In genomic region chr14:90193925-90194324, GRCh38 we compare ENCODE assay signal across 1 cellular context.
TF ChIP-seq lines count a peak whose summit lies in the region.

No MANE protein-coding gene starts in this region.

TF ChIP-seq in GM23338, 12 proteins besides CTCF, POLR2A, EP300 and RAD21 (continued from another document):
- TF ChIP-seq ZNF462 (CRISPR knock-in tag; IDR thresholded peaks at IDR 0.05): no peak
- no peak for TF ChIP-seq ZNF331 (CRISPR knock-in tag; IDR thresholded peaks at IDR 0.05; ENCODE audit: low read depth)
- TF ChIP-seq EZH2 (IDR thresholded peaks at IDR 0.05; ENCODE audit: low read depth, unreplicated experiment): no peak
- TF ChIP-seq REST (IDR thresholded peaks at IDR 0.05; ENCODE audit: unreplicated experiment): no peak
- no peak for TF ChIP-seq JUNB (IDR thresholded peaks at IDR 0.05; ENCODE audit: unreplicated experiment)
- no peak for TF ChIP-seq CREB1 (CRISPR knock-in tag; IDR thresholded peaks at IDR 0.05; ENCODE audit: low read depth)
